In genomic region chr21:45306453-45306831, GRCh38 we compare ENCODE assay signal across 16 cellular contexts. TPM values are rescaled to one million over a fixed set of nuclear protein-coding genes. Genes with fewer than 3 reads are reported as not detected.
DNase-seq lines count a peak whose midpoint lies in the region; ATAC-seq and TF ChIP-seq lines count a peak whose summit lies in the region.
"Had no signal": no experiment of that assay in that cellular context is flagged by ENCODE, and none has a peak within 500 bp of the region (broad histone marks: within the 10 kb centered on the region; RNA-seq: fewer than 3 reads in every experiment).

No MANE protein-coding gene starts in this region.

- DNase-seq in BE2C (peak; percentile 2), chondrocyte (ENCODE audit: low spot score) (peak; percentile 83), lower lobe of right lung (peak; percentile 35), sigmoid colon (peak; percentile 68), GM10248 (ENCODE audit: extremely low spot score) (no peak), SHP77 (lab: John Stamatoyannopoulos, UW) (no peak)
- DNase-seq in activated T-cell treated with anti-CD3 and anti-CD28 coated beads, Interleukin-2, amount 50 U/mL, for 4 hours, result no peak
- DNase-seq: ACHN; activated T-cell treated with anti-CD3 and anti-CD28 coated beads, Interleukin-2, amount 50 U/mL, for 48 hours; NCI-H187; NCI-H774 had no signal

- H3K36me3 Mint-ChIP-seq in chondrocyte (ENCODE audit: low read depth), result no peaks in the 10 kb centered on the region
- H3K36me3 Mint-ChIP-seq in activated T-cell treated with anti-CD3 and anti-CD28 coated beads, Interleukin-2, amount 50 U/mL, for 4 hours (ENCODE audit: insufficient read depth), result no peaks in the 10 kb centered on the region

- H3K27ac Mint-ChIP-seq in chondrocyte (ENCODE audit: unreplicated experiment), result peak overlapping the region; percentile 97

- intact Hi-C loops in lower lobe of right lung (cut with DNase I), result no loop called here
- intact Hi-C loops in sigmoid colon (cut with DNase I), result no loop called here

- H3K4me1 ChIP-seq in BE2C (no peaks in the 10 kb centered on the region), lower lobe of right lung (peaks cover 62% of the 10 kb centered on the region), sigmoid colon (peaks cover 6 to 60% (median 48%) of the 10 kb centered on the region in 4 donors)

- no peaks in the 10 kb centered on the region for H3K27me3 Mint-ChIP-seq in chondrocyte (ENCODE audit: low read depth)
- peaks cover 10% of the 10 kb centered on the region for H3K27me3 Mint-ChIP-seq in activated T-cell treated with anti-CD3 and anti-CD28 coated beads, Interleukin-2, amount 50 U/mL, for 4 hours (ENCODE audit: low read depth)

- H3K27me3 ChIP-seq in BE2C, result no peaks in the 10 kb centered on the region
- no peaks in the 10 kb centered on the region for H3K27me3 ChIP-seq in lower lobe of right lung (ENCODE audit: low read depth)
- no peaks in the 10 kb centered on the region for H3K27me3 ChIP-seq in sigmoid colon
- H3K27me3 ChIP-seq: cardiac muscle cell had no signal

- no peak for TF ChIP-seq POLR2A in sigmoid colon (IDR thresholded peaks at IDR 0.05)

- 86 to 88% methylated on average over 18 of the region's 18 CpGs for WGBS in sigmoid colon, 2 donors

- peaks cover 57% of the 10 kb centered on the region for H3K4me1 Mint-ChIP-seq in chondrocyte (ENCODE audit: low read depth)
- H3K4me1 Mint-ChIP-seq in activated T-cell treated with anti-CD3 and anti-CD28 coated beads, Interleukin-2, amount 50 U/mL, for 4 hours (ENCODE audit: low read depth), result peaks cover 41% of the 10 kb centered on the region

- H3K4me3 ChIP-seq in BE2C (ENCODE audit: low read depth, low read length) (no peak overlapping the region), lower lobe of right lung (no peak overlapping the region), sigmoid colon (no peak overlapping the region)
- H3K4me3 ChIP-seq: cardiac muscle cell, GM12878 had no signal

- no peaks in the 10 kb centered on the region for H3K9me3 ChIP-seq in BE2C
- H3K9me3 ChIP-seq in lower lobe of right lung, result no peaks in the 10 kb centered on the region
- no peaks in the 10 kb centered on the region for H3K9me3 ChIP-seq in sigmoid colon

- no peak for ATAC-seq in lower lobe of right lung
- ATAC-seq in HG02763 (IDR thresholded peaks at IDR 0.05; ENCODE audit: unreplicated experiment), result no peak
- ATAC-seq in activated T-cell treated with anti-CD3 and anti-CD28 coated beads, Interleukin-2, amount 50 U/mL, for 4 hours, result no peak
- ATAC-seq: activated CD4-positive, CD25-positive, alpha-beta regulatory T cell treated with anti-CD3 and anti-CD28 coated beads, Interleukin-2, amount 50 U/mL, for 24 hours; GM12878; HCT116 had no signal

- CTCF ChIA-PET in GM10248 (lab: Yijun Ruan, JAX), result no interaction called here

- H3K27ac ChIP-seq in lower lobe of right lung, result peak overlapping the region; percentile 65
- peak overlapping the region; percentile 68 to 98 (median 90) for H3K27ac ChIP-seq in sigmoid colon
- H3K27ac ChIP-seq: cardiac muscle cell had no signal

- H3K36me3 ChIP-seq in BE2C, result no peaks in the 10 kb centered on the region
- no peaks in the 10 kb centered on the region for H3K36me3 ChIP-seq in lower lobe of right lung
- H3K36me3 ChIP-seq in sigmoid colon, result no peaks in the 10 kb centered on the region
- H3K36me3 ChIP-seq: cardiac muscle cell had no signal

- no peak overlapping the region for H3K4me3 Mint-ChIP-seq in chondrocyte (ENCODE audit: unreplicated experiment)
- no peak overlapping the region for H3K4me3 Mint-ChIP-seq in activated T-cell treated with anti-CD3 and anti-CD28 coated beads, Interleukin-2, amount 50 U/mL, for 4 hours

- POLR2A ChIA-PET in GM10248 (lab: Yijun Ruan, JAX), result no interaction called here

- no peak for TF ChIP-seq EP300 in sigmoid colon (IDR thresholded peaks at IDR 0.05)

- TF ChIP-seq CTCF in BE2C (IDR thresholded peaks at IDR 0.05; ENCODE audit: low read depth, low read length) (no peak), chondrocyte (IDR thresholded peaks at IDR 0.05) (no peak), lower lobe of right lung (IDR thresholded peaks at IDR 0.05) (no peak), sigmoid colon (IDR thresholded peaks at IDR 0.05) (no peak), GM10248 (IDR thresholded peaks at IDR 0.05; ENCODE audit: control extremely low read depth, extremely low read depth, low read depth, missing control alignments) (no peak)

- H3K9me3 Mint-ChIP-seq in chondrocyte (ENCODE audit: low read depth), result no peaks in the 10 kb centered on the region
- no peaks in the 10 kb centered on the region for H3K9me3 Mint-ChIP-seq in activated T-cell treated with anti-CD3 and anti-CD28 coated beads, Interleukin-2, amount 50 U/mL, for 4 hours

RNA-seq across cellular contexts. Expression of gene POFUT2, which starts 18.7 kb away (rescaled TPM):
- polyA plus RNA-seq in BE2C (2012; ENCODE audit: insufficient read depth, insufficient read length, low read depth), result 83.0 TPM
- 59.9 to 73.6 TPM (median 72.4 TPM) in 3 replicates for total RNA-seq in chondrocyte
- total RNA-seq in lower lobe of right lung, result 29.1 TPM
- total RNA-seq in sigmoid colon, result 10 to 100 TPM; 13.0 to 31.3 (median 20.9) TPM
- 10 to 100 TPM in 1 of 3 donors, 1 to 10 TPM in 2; 2.5 to 21.6 (median 3.0) TPM for polyA plus RNA-seq in sigmoid colon
- total RNA-seq in activated T-cell treated with anti-CD3 and anti-CD28 coated beads, Interleukin-2, amount 50 U/mL, for 4 hours, result 10 to 100 TPM; 14.4 to 17.1 (median 15.1) TPM

Comparison
In these comparisons a context has a peak if more than half of its experiments do, and no peak if none do; other contexts are left out.
1. DNase-seq: peak in BE2C (single experiment), chondrocyte (single experiment), lower lobe of right lung (single experiment) and sigmoid colon (single experiment); none in GM10248 (single experiment), SHP77 (0 of 2) and activated T-cell treated with anti-CD3 and anti-CD28 coated beads, Interleukin-2, amount 50 U/mL, for 4 hours (single experiment).